ENCODE assay signal across 8 cellular contexts in genomic region chr1:39882152-39882551, GRCh38. TPM values are rescaled to one million over a fixed set of nuclear protein-coding genes. Genes with fewer than 3 reads are reported as not detected.
DNase-seq lines count a peak whose midpoint lies in the region; ATAC-seq and TF ChIP-seq lines count a peak whose summit lies in the region.

No MANE protein-coding gene starts in this region.

- H3K27me3 Mint-ChIP-seq in T-helper 17 cell, result no peaks in the 10 kb centered on the region

- no peaks in the 10 kb centered on the region for H3K36me3 ChIP-seq in gastroesophageal sphincter

- H3K27me3 ChIP-seq in gastroesophageal sphincter, result no peaks in the 10 kb centered on the region

- H3K4me1 Mint-ChIP-seq in T-helper 17 cell, result peaks cover 35% of the 10 kb centered on the region

- TF ChIP-seq POLR2A in gastroesophageal sphincter (IDR thresholded peaks at IDR 0.05), result no peak

- H3K4me1 ChIP-seq in gastroesophageal sphincter, result peaks cover 6 to 58% (median 17%) of the 10 kb centered on the region in 3 donors

- H3K4me3 ChIP-seq in HFF-Myc (replicated peaks; ENCODE audit: low read depth, low read length), result peak overlapping the region; percentile 75
- H3K4me3 ChIP-seq in gastroesophageal sphincter, result peak overlapping the region; percentile 64 to 97
- H3K4me3 ChIP-seq in skin epidermis, result peak overlapping the region; percentile 72 to 100 (median 91)

- TF ChIP-seq CTCF in HFF-Myc (IDR thresholded peaks at IDR 0.05; ENCODE audit: low read depth, low read length, missing control alignments), result no peak
- no peak for TF ChIP-seq CTCF in gastroesophageal sphincter (IDR thresholded peaks at IDR 0.05)

- DNase-seq in HFF-Myc (ENCODE audit: extremely low read depth, low read depth) (no peak), T-helper 17 cell (no peak), KG1 (lab: John Stamatoyannopoulos, UW) (no peak), DMS 273 treated with DMSO at 0.1 percent for 48 hours (lab: John Stamatoyannopoulos, UW) (no peak)

- no peaks in the 10 kb centered on the region for H3K36me3 Mint-ChIP-seq in T-helper 17 cell (ENCODE audit: low read depth)

- H3K27ac Mint-ChIP-seq in T-helper 17 cell, result peak overlapping the region; percentile 92

- H3K4me3 Mint-ChIP-seq in T-helper 17 cell, result peak overlapping the region; percentile 96

- no peak for TF ChIP-seq EP300 in gastroesophageal sphincter (IDR thresholded peaks at IDR 0.05)

- no peaks in the 10 kb centered on the region for H3K9me3 ChIP-seq in T-helper 17 cell (ENCODE audit: control insufficient read depth, low read length, poor library complexity, severe bottlenecking)
- no peaks in the 10 kb centered on the region for H3K9me3 ChIP-seq in gastroesophageal sphincter

- ATAC-seq in T-helper 17 cell (no peak), gastroesophageal sphincter (no peak), GM19467 (IDR thresholded peaks at IDR 0.05; ENCODE audit: unreplicated experiment) (no peak), GM19351 (IDR thresholded peaks at IDR 0.05; ENCODE audit: unreplicated experiment) (no peak)

- WGBS in gastroesophageal sphincter (ENCODE audit: low coverage in 1 of 2), 2 donors, result 50 to 51% methylated on average over 2 of the region's 2 CpGs

- no peak overlapping the region for H3K27ac ChIP-seq in gastroesophageal sphincter
- H3K27ac ChIP-seq in skin epidermis, result no peak overlapping the region

RNA-seq across cellular contexts. Expression of gene TRIT1, which starts 1.2 kb away (rescaled TPM):
- total RNA-seq in T-helper 17 cell, result 1 to 10 TPM; 9.5 to 9.8 TPM
- 10 to 100 TPM; 19.3 to 24.0 (median 21.7) TPM for total RNA-seq in gastroesophageal sphincter

RNA-seq across cellular contexts. Expression of gene MYCL, which starts 19.6 kb away (rescaled TPM):
- total RNA-seq in T-helper 17 cell (1 to 10 TPM in 1 of 2 donors, under 1 TPM in 1; 0.68 to 1.2 TPM), gastroesophageal sphincter (1 to 10 TPM in 1 of 4 donors, under 1 TPM in 2, not detected in 1; 0.27 to 1.2 (median 0.69) TPM)
